ENCODE assay signal across 17 cellular contexts in genomic region chr7:158075633-158076001, GRCh38.
DNase-seq lines count a peak whose midpoint lies in the region; ATAC-seq and TF ChIP-seq lines count a peak whose summit lies in the region.
"Had no signal": no experiment of that assay in that cellular context is flagged by ENCODE, and none has a peak within 500 bp of the region (broad histone marks: within the 10 kb centered on the region; RNA-seq: fewer than 3 reads in every experiment).

No MANE protein-coding gene starts in this region.

- DNase-seq in NCI-H2081 (lab: John Stamatoyannopoulos, UW), result peak; percentile 6 to 49
- DNase-seq in NCI-H2081 treated with DMSO at 0.1 percent for 48 hours (lab: John Stamatoyannopoulos, UW), result no peak
- peak; percentile 34 for DNase-seq in NCI-H1092 (lab: John Stamatoyannopoulos, UW)
- DNase-seq in head of caudate nucleus, result peak in 40 of 42 donors; percentile 14 to 90 (median 66)
- peak; percentile 62 for DNase-seq in osteoblast (ENCODE audit: insufficient read length, low spot score, missing footprints)
- DNase-seq in GM19238 (ENCODE audit: insufficient read length, low spot score), result no peak
- DNase-seq in G401 (ENCODE audit: low spot score), result no peak
- DNase-seq: CD8-positive, alpha-beta memory T cell; GF-D8; GOT3; HFFc6; NCI-H1930; NCI-H526; SJCRH30; SW 1271 had no signal

- H3K4me3 ChIP-seq in osteoblast (ENCODE audit: insufficient read depth, low read length), result no peak overlapping the region
- H3K4me3 ChIP-seq: BLaER1 treated with 17β-estradiol and CSF1 and Interleukin-3, amounts not matched to agents 10 nM and 100 nM; SJCRH30 had no signal

- no peak overlapping the region for H2AFZ ChIP-seq in osteoblast (ENCODE audit: low read length)

- no peak for TF ChIP-seq CTCF in osteoblast (IDR thresholded peaks at IDR 0.05; ENCODE audit: extremely low read depth, low read depth, low read length)

- H3K79me2 ChIP-seq in osteoblast (ENCODE audit: insufficient read depth, low read length), result no peaks in the 10 kb centered on the region

- no peaks in the 10 kb centered on the region for H4K20me1 ChIP-seq in osteoblast (ENCODE audit: insufficient read depth, low read length)

- H3K4me2 ChIP-seq in osteoblast (ENCODE audit: insufficient read depth, low read length), result no peak overlapping the region
- H3K4me2 ChIP-seq: BLaER1 treated with 17β-estradiol and CSF1 and Interleukin-3, amounts not matched to agents 10 nM and 100 nM had no signal

- no peaks in the 10 kb centered on the region for H3K4me1 ChIP-seq in osteoblast (ENCODE audit: insufficient read depth, low read length)
- H3K4me1 ChIP-seq: SJCRH30 had no signal

- no peak for ATAC-seq in HG03439 (IDR thresholded peaks at IDR 0.05; ENCODE audit: unreplicated experiment)

- no peaks in the 10 kb centered on the region for H3K9me3 ChIP-seq in osteoblast (ENCODE audit: low read depth, low read length)
- H3K9me3 ChIP-seq: SJCRH30 had no signal

- intact Hi-C loops in head of caudate nucleus (cut with DNase I), result no loop called here

- no peak overlapping the region for H3K27ac ChIP-seq in osteoblast (ENCODE audit: low read depth, low read length)
- H3K27ac ChIP-seq: BLaER1 treated with 17β-estradiol and CSF1 and Interleukin-3, amounts not matched to agents 10 nM and 100 nM; SJCRH30 had no signal

- no peaks in the 10 kb centered on the region for H3K27me3 ChIP-seq in osteoblast (ENCODE audit: insufficient read depth, low read length)
- H3K27me3 ChIP-seq: BLaER1 treated with 17β-estradiol and CSF1 and Interleukin-3, amounts not matched to agents 10 nM and 100 nM had no signal

- H3K36me3 ChIP-seq in osteoblast (ENCODE audit: insufficient read depth, low read length), result no peaks in the 10 kb centered on the region
- H3K36me3 ChIP-seq: BLaER1 treated with 17β-estradiol and CSF1 and Interleukin-3, amounts not matched to agents 10 nM and 100 nM; SJCRH30 had no signal

- in situ Hi-C loops in G401 (cut with HindIII; ENCODE audit: low sequenced_read_pairs), result no loop called here

Comparison
In these comparisons a context has a peak if more than half of its experiments do, and no peak if none do; other contexts are left out.
1. DNase-seq: peak in NCI-H2081 (2 of 2), NCI-H1092 (single experiment), head of caudate nucleus (40 of 42) and osteoblast (single experiment); none in NCI-H2081 treated with DMSO at 0.1 percent for 48 hours (single experiment), GM19238 (single experiment) and G401 (single experiment).